In the genomic region with DNA sequence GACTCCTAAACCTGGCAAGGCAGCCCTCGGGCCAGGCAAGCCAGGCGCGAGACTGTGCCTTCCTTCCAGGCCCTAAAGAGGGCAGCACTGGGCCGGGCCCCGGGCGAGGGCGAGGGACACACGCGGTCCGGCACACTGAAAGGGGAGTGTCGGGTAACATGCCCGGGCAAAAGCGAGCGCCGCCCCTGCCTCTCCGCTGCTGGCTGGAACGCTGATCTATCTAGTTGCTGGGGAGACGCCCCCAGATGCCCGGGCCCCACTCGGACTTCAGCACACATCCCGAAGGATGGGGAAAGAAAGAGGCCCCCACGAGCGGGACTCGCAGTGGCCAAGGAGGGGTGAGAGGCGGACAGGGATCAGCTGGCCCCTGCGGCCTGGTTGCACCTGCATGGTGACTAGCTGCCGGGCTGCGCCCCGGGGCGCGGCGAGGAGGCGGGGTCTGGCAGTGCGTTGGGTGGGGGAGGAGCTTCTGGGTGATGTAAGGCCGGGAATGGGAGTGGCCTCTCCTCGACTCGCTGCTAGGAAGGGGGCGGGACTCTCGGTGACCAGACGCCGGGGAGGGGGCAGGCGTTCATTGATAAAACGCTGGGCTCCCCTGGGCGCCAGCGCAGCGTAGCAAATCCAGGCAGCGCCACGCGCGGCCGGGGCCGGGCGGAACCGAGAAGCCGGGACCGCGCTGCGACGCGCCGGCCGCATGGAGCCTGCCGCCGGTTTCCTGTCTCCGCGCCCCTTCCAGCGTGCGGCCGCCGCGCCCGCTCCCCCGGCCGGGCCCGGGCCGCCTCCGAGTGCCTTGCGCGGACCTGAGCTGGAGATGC, we compare ENCODE assay signal across 8 cellular contexts. TPM values are rescaled to one million over a fixed set of nuclear protein-coding genes. Genes with fewer than 3 reads are reported as not detected.
DNase-seq lines count a peak whose midpoint lies in the region; ATAC-seq and TF ChIP-seq lines count a peak whose summit lies in the region.

A gene (plus strand): TSS at position 608 of the 815 bp plus-strand sequence. CDS start 87 bp downstream, at position 695.

- intact Hi-C loops in T-helper 2 cell treated with Interferon-gamma antibody and Interleukin-4, amounts not matched to agents 100 ng/mL and 5 ng/mL, for 36 hours (cut with micrococcal nuclease): loop anchor here (2.0 to 5.0 kb wide), 9 partner anchors 19 to 887 kb away; a partner anchor contains a TSS
- intact Hi-C loops in vagina (cut with DNase I): no loop called here

- no peaks in the 10 kb centered on the region for H3K27me3 ChIP-seq in right atrium auricular region
- no peaks in the 10 kb centered on the region for H3K27me3 ChIP-seq in vagina

- ATAC-seq in GM18502 (IDR thresholded peaks at IDR 0.05; ENCODE audit: poor library complexity, unreplicated experiment) (peak; percentile 83), HG02970 (IDR thresholded peaks at IDR 0.05; ENCODE audit: low FRiP score, unreplicated experiment) (peak; percentile 79)

- peak; percentile 93 for DNase-seq in NCI-H187 treated with DMSO at 0.1 percent for 48 hours (lab: John Stamatoyannopoulos, UW)
- DNase-seq in anterior cingulate cortex (lab: John Stamatoyannopoulos, UW): peak; percentile 88 to 99 (median 98)
- peak; percentile 98 for DNase-seq in right atrium auricular region (ENCODE audit: low spot score)
- peak; percentile 95 for DNase-seq in pulmonary artery endothelial cell (ENCODE audit: low read depth, low spot score)
- peak; percentile 99 to 100 for DNase-seq in vagina (ENCODE audit: extremely low spot score in 2 of 2)

- peak within 1 kb of the TSS; percentile 89 to 93 for H3K27ac ChIP-seq in right atrium auricular region
- H3K27ac ChIP-seq in vagina: peak within 1 kb of the TSS; percentile 93

- H3K36me3 ChIP-seq in right atrium auricular region (peaks cover 26% of the 10 kb centered on the region), vagina (peaks cover 4 to 24% of the 10 kb centered on the region in 2 donors)

- H3K4me3 ChIP-seq in right atrium auricular region (peak within 1 kb of the TSS; percentile 78 to 92), vagina (peak within 1 kb of the TSS; percentile 86 to 100)

- peak; percentile 92 to 96 for TF ChIP-seq POLR2A in vagina (IDR thresholded peaks at IDR 0.05)

- TF ChIP-seq CTCF in right atrium auricular region (IDR thresholded peaks at IDR 0.05): peak; percentile 61 to 97
- peak; percentile 79 to 93 (median 89) for TF ChIP-seq CTCF in vagina (IDR thresholded peaks at IDR 0.05)

- H3K9me3 ChIP-seq in right atrium auricular region (no peaks in the 10 kb centered on the region), vagina (no peaks in the 10 kb centered on the region)

- peaks cover 0 to 40% of the 10 kb centered on the region in 2 donors for H3K4me1 ChIP-seq in right atrium auricular region
- peaks cover 43% of the 10 kb centered on the region for H3K4me1 ChIP-seq in vagina

RNA-seq across cellular contexts. Expression of the gene that starts here (rescaled TPM):
- 74.1 and 77.8 TPM in 2 replicates for total RNA-seq in T-helper 2 cell treated with Interferon-gamma antibody and Interleukin-4, amounts not matched to agents 100 ng/mL and 5 ng/mL, for 36 hours
- total RNA-seq in right atrium auricular region (10 to 100 TPM in 1 of 2 donors, 1 to 10 TPM in 1; 9.1 to 10.8 TPM), pulmonary artery endothelial cell (22.4 and 29.1 TPM in 2 replicates), vagina (77.6 TPM)

Comparison
In these comparisons a context has a peak if more than half of its experiments do, and no peak if none do; other contexts are left out.
1. Peak in every context shown above with its lines: DNase-seq, ATAC-seq, H3K4me3 ChIP-seq and H3K27ac ChIP-seq.